Comparison of ENCODE assay signal across 8 cellular contexts in the genomic region with DNA sequence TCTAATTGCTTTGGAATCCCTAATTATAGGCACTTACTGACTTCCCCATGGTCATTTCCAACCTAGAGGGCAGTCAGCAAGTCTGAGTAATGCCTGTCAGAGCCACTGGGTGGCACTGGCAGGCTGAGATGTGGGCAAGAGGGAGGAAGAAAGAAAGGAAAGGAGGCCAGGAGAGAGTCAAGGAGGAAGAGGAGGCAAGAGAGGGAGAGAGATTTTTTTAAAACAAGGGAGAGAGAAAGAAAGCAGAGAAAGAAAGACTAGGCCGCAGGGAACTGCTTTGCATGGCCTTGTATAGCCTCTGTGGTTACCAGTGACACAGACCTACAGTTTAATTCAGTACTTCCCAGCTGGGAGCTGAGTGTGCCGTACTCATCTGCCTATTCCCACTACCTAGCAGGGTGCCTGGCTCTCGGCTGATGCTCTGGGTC.
A peak's percentile ranks its signal among the peaks of the same experiment; 100 is the strongest.
DNase-seq lines count a peak whose midpoint lies in the region; ATAC-seq, FAIRE-seq and TF ChIP-seq lines count a peak whose summit lies in the region.

No MANE protein-coding gene starts in this region.

- WGBS in A549 (ENCODE audit: missing lambda C conversion rate): 33% methylated on average over 3 of the region's 3 CpGs

- H3K9me3 ChIP-seq in A549 (no peaks in the 10 kb centered on the region), NT2/D1 (ENCODE audit: insufficient read depth, low read length) (no peaks in the 10 kb centered on the region), upper lobe of right lung (no peaks in the 10 kb centered on the region)

- TF ChIP-seq RAD21 in A549 (conservative IDR thresholded peaks at IDR 0.05 in 1 of 2, IDR thresholded peaks at IDR 0.05 in 1 of 2): peak; percentile 88 to 96

- CTCF ChIA-PET in A549 (lab: Yijun Ruan, JAX): interaction anchor here (0.5 to 2.9 kb wide), 48 partner anchors 10 to 1518 kb away, joined by 3 to 42 read pairs (median 4); a partner anchor contains a TSS

- peak; percentile 94 to 98 for ATAC-seq in A549
- peak; percentile 65 for ATAC-seq in HG02870 (IDR thresholded peaks at IDR 0.05; ENCODE audit: unreplicated experiment)
- ATAC-seq in upper lobe of right lung: peak; percentile 95

- H3K9ac ChIP-seq in NT2/D1 (ENCODE audit: insufficient read length, low read depth): no peak overlapping the region

- no peak overlapping the region for H3K27ac Mint-ChIP-seq in neural crest cell (ENCODE audit: unreplicated experiment)

- peak; percentile 26 to 58 for DNase-seq in A549 (ENCODE audit: low read depth in 1 of 2, low spot score in 1 of 2)
- DNase-seq in GM12891 (ENCODE audit: insufficient read length, low spot score): peak; percentile 23
- DNase-seq in NT2/D1 (ENCODE audit: low read depth, low spot score): peak; percentile 39
- DNase-seq in activated T-cell treated with anti-CD3 and anti-CD28 coated beads, Interleukin-2, amount 50 U/mL, for 48 hours: peak; percentile 70 to 75
- peak; percentile 64 for DNase-seq in fibroblast of peridontal ligament (ENCODE audit: extremely low read depth)
- DNase-seq in neural crest cell (ENCODE audit: low read depth, low spot score): peak; percentile 59
- peak; percentile 73 for DNase-seq in upper lobe of right lung

- H3K4me1 ChIP-seq in A549 (no peaks in the 10 kb centered on the region), NT2/D1 (ENCODE audit: insufficient read depth, insufficient read length) (no peaks in the 10 kb centered on the region), upper lobe of right lung (peaks cover 4% of the 10 kb centered on the region)

- H3K4me3 ChIP-seq in A549 (no peak overlapping the region), NT2/D1 (ENCODE audit: insufficient read length, low read depth) (no peak overlapping the region), upper lobe of right lung (no peak overlapping the region)

- H3K36me3 ChIP-seq in NT2/D1 (ENCODE audit: insufficient read depth, insufficient read length, low read length) (no peaks in the 10 kb centered on the region), upper lobe of right lung (no peaks in the 10 kb centered on the region)

- TF ChIP-seq POLR2A in A549 (IDR thresholded peaks at IDR 0.05; ENCODE audit: low read length) (no peak), GM12891 (IDR thresholded peaks at IDR 0.05; ENCODE audit: low read depth, low read length) (no peak)

- no peak overlapping the region for H3K4me2 ChIP-seq in A549

- H3K27ac ChIP-seq in A549: no peak overlapping the region
- H3K27ac ChIP-seq in upper lobe of right lung: no peak overlapping the region

- H3K27me3 ChIP-seq in NT2/D1 (ENCODE audit: insufficient read depth, insufficient read length): no peaks in the 10 kb centered on the region
- H3K27me3 ChIP-seq in upper lobe of right lung: no peaks in the 10 kb centered on the region

- H3K9me3 Mint-ChIP-seq in neural crest cell: no peaks in the 10 kb centered on the region

- intact Hi-C loops in upper lobe of right lung (cut with DNase I): loop anchor here (10.0 kb wide), 1 partner anchor 491 kb away; no protein-coding TSS in a partner anchor

- no peaks in the 10 kb centered on the region for H3K27me3 Mint-ChIP-seq in neural crest cell (ENCODE audit: low read depth)

- peaks cover 10% of the 10 kb centered on the region for H3K4me1 Mint-ChIP-seq in neural crest cell

- no peak for TF ChIP-seq EP300 in A549 (IDR thresholded peaks at IDR 0.05)

- H3K4me3 Mint-ChIP-seq in neural crest cell: no peak overlapping the region

- POLR2A ChIA-PET in A549 (lab: Yijun Ruan, JAX): no interaction called here

- TF ChIP-seq CTCF in A549 (IDR thresholded peaks at IDR 0.05) (peak; percentile 84), neural crest cell (conservative IDR thresholded peaks at IDR 0.05) (peak; percentile 95), upper lobe of right lung (IDR thresholded peaks at IDR 0.05) (peak; percentile 87)

- no peaks in the 10 kb centered on the region for H3K36me3 Mint-ChIP-seq in neural crest cell (ENCODE audit: low read depth)

- peak; percentile 79 for FAIRE-seq in A549 (lab: Jason Lieb, UNC)
- peak; percentile 91 for FAIRE-seq in GM12891 (lab: Jason Lieb, UNC)

TF ChIP-seq in A549, 52 proteins besides CTCF, POLR2A, EP300 and RAD21:
- TF ChIP-seq, protein P1, sequence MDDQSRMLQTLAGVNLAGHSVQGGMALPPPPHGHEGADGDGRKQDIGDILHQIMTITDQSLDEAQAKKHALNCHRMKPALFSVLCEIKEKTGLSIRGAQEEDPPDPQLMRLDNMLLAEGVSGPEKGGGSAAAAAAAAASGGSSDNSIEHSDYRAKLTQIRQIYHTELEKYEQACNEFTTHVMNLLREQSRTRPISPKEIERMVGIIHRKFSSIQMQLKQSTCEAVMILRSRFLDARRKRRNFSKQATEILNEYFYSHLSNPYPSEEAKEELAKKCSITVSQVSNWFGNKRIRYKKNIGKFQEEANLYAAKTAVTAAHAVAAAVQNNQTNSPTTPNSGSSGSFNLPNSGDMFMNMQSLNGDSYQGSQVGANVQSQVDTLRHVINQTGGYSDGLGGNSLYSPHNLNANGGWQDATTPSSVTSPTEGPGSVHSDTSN (IDR thresholded peaks at IDR 0.05): no peak
- TF ChIP-seq SMC3 (IDR thresholded peaks at IDR 0.05): peak; percentile 85

TF ChIP-seq in GM12891, 5 proteins besides CTCF, POLR2A, EP300 and RAD21:
- TF ChIP-seq TAF1 (IDR thresholded peaks at IDR 0.05; ENCODE audit: low read depth, low read length) (no peak), POLR2AphosphoS5 (IDR thresholded peaks at IDR 0.05; ENCODE audit: low read depth, low read length) (no peak), POU2F2 (IDR thresholded peaks at IDR 0.05; ENCODE audit: low read depth, low read length) (no peak), SPI1 (IDR thresholded peaks at IDR 0.05; ENCODE audit: low read depth, low read length) (peak; percentile 30; the same call in 1 of the 2 replicates), PAX5 (IDR thresholded peaks at IDR 0.05; ENCODE audit: insufficient read depth, low read length, severe bottlenecking) (no peak)

Comparison
In these comparisons a context has a peak if more than half of its experiments do, and no peak if none do; other contexts are left out.
1. DNase-seq: peak in every context shown above with its lines; median percentile 73 in upper lobe of right lung; 72 in activated T-cell treated with anti-CD3 and anti-CD28 coated beads, Interleukin-2, amount 50 U/mL, for 48 hours; 64 in fibroblast of peridontal ligament; 59 in neural crest cell; 42 in A549; 39 in NT2/D1; 23 in GM12891.